13 cellular contexts compared by ENCODE assay signal in genomic region chr2:43459455-43459854, GRCh38.
DNase-seq lines count a peak whose midpoint lies in the region; ATAC-seq, FAIRE-seq and TF ChIP-seq lines count a peak whose summit lies in the region.
"Had no signal": no experiment of that assay in that cellular context is flagged by ENCODE, and none has a peak within 500 bp of the region (broad histone marks: within the 10 kb centered on the region; RNA-seq: fewer than 3 reads in every experiment).

No MANE protein-coding gene starts in this region.

- H3K9me2 ChIP-seq in SK-N-SH, result no peaks in the 10 kb centered on the region

- no peak overlapping the region for H3K4me2 ChIP-seq in SK-N-SH
- no peak overlapping the region for H3K4me2 ChIP-seq in astrocyte (ENCODE audit: low read length)
- peak overlapping the region; percentile 29 for H3K4me2 ChIP-seq in keratinocyte (ENCODE audit: control insufficient read depth, extremely low read depth, insufficient read depth, low read depth, low read length)

- H3K27ac Mint-ChIP-seq in astrocyte (ENCODE audit: unreplicated experiment), result no peak overlapping the region
- H3K27ac Mint-ChIP-seq in nephron progenitor cell, result no peak overlapping the region
- H3K27ac Mint-ChIP-seq: activated CD8-positive, alpha-beta T cell treated with anti-CD3 and anti-CD28 coated beads for 36 hours; activated naive CD8-positive, alpha-beta T cell treated with anti-CD3 and anti-CD28 coated beads for 36 hours; T-helper 1 cell treated with Interleukin-12 subunit alpha and Interleukin-12 subunit beta and Interleukin-4 antibody, amounts not matched to agents 30 μg/mL and 1 μg/mL, for 36 hours had no signal

- intact Hi-C loops in tibial artery (cut with DNase I; ENCODE audit: low total_unique reads), result no loop called here

- FAIRE-seq in astrocyte (lab: Jason Lieb, UNC), result no peak
- peak; percentile 43 for FAIRE-seq in keratinocyte (lab: Jason Lieb, UNC)

- no peaks in the 10 kb centered on the region for H3K79me2 ChIP-seq in SK-N-SH (ENCODE audit: insufficient read depth)
- H3K79me2 ChIP-seq in astrocyte (ENCODE audit: insufficient read depth, low read length), result no peaks in the 10 kb centered on the region
- no peaks in the 10 kb centered on the region for H3K79me2 ChIP-seq in keratinocyte (ENCODE audit: control insufficient read depth, insufficient read depth, low read length)

- H3K36me3 Mint-ChIP-seq in astrocyte (ENCODE audit: low read depth, unreplicated experiment), result no peaks in the 10 kb centered on the region
- no peaks in the 10 kb centered on the region for H3K36me3 Mint-ChIP-seq in nephron progenitor cell (ENCODE audit: low read depth)

- no peak for TF ChIP-seq CTCF in SK-N-SH (IDR thresholded peaks at IDR 0.05)
- no peak for TF ChIP-seq CTCF in astrocyte (IDR thresholded peaks at IDR 0.05; ENCODE audit: insufficient read depth, low read depth, low read length)
- no peak for TF ChIP-seq CTCF in keratinocyte (optimal IDR thresholded peaks at IDR 0.05 in 1 of 3, IDR thresholded peaks at IDR 0.05 in 1 of 3, conservative IDR thresholded peaks at IDR 0.05 in 1 of 3; ENCODE audit: extremely low read depth in 1 of 3, insufficient read depth in 2 of 3, low read length in 3 of 3)
- TF ChIP-seq CTCF in tibial artery (IDR thresholded peaks at IDR 0.05), result no peak
- TF ChIP-seq CTCF in nephron progenitor cell (IDR thresholded peaks at IDR 0.05), result no peak

- dilution Hi-C loops in keratinocyte (cut with MboI; ENCODE audit: extremely low pct_ligation_motif_present, low sequenced_read_pairs), result no loop called here

- H3K27me3 ChIP-seq in SK-N-SH (ENCODE audit: insufficient read depth) (no peaks in the 10 kb centered on the region), astrocyte (ENCODE audit: insufficient read depth, low read length) (no peaks in the 10 kb centered on the region), keratinocyte (ENCODE audit: control insufficient read depth, extremely low read depth, insufficient read depth, low read length) (no peaks in the 10 kb centered on the region), tibial artery (no peaks in the 10 kb centered on the region)

- H3K27me3 Mint-ChIP-seq in astrocyte (ENCODE audit: low read depth, unreplicated experiment) (no peaks in the 10 kb centered on the region), nephron progenitor cell (ENCODE audit: low read depth, poor library complexity) (no peaks in the 10 kb centered on the region)
- H3K27me3 Mint-ChIP-seq: activated CD8-positive, alpha-beta T cell treated with anti-CD3 and anti-CD28 coated beads for 36 hours; activated naive CD8-positive, alpha-beta T cell treated with anti-CD3 and anti-CD28 coated beads for 36 hours had no signal

- no peak overlapping the region for H3K9ac ChIP-seq in SK-N-SH
- no peak overlapping the region for H3K9ac ChIP-seq in astrocyte (ENCODE audit: low read length)
- peak overlapping the region; percentile 18 for H3K9ac ChIP-seq in keratinocyte (ENCODE audit: control insufficient read depth, extremely low read depth, insufficient read depth, low read length)

- POLR2A ChIA-PET in SK-N-SH (lab: Yijun Ruan, JAX), result no interaction called here

- ATAC-seq in SK-N-SH treated with all-trans-retinoic acid at 6 μM for 48 hours, result peak; percentile 27; the same call in 1 of the 3 replicates
- ATAC-seq: activated CD8-positive, alpha-beta T cell treated with anti-CD3 and anti-CD28 coated beads for 36 hours; left colon had no signal

- no peak for TF ChIP-seq EP300 in SK-N-SH (IDR thresholded peaks at IDR 0.05; ENCODE audit: borderline replicate concordance in 1 of 2, low read depth in 1 of 2, low read length in 1 of 2)

- CTCF ChIA-PET in SK-N-SH (lab: Yijun Ruan, JAX), result interaction anchor here (1.8 kb wide), 2 partner anchors 13 to 25 kb away, joined by 4 to 9 read pairs; no protein-coding TSS in a partner anchor

- peaks cover 22% of the 10 kb centered on the region for H3F3A ChIP-seq in SK-N-SH (replicated peaks; ENCODE audit: insufficient read depth)

- H4K20me1 ChIP-seq in SK-N-SH (ENCODE audit: insufficient read depth) (no peaks in the 10 kb centered on the region), astrocyte (ENCODE audit: insufficient read depth, low read length) (no peaks in the 10 kb centered on the region), keratinocyte (ENCODE audit: control insufficient read depth, extremely low read depth, insufficient read depth, low read length) (no peaks in the 10 kb centered on the region)

- H3K9me3 ChIP-seq in SK-N-SH, result no peaks in the 10 kb centered on the region
- H3K9me3 ChIP-seq in astrocyte (ENCODE audit: insufficient read depth, low read depth, low read length), result no peaks in the 10 kb centered on the region
- H3K9me3 ChIP-seq in keratinocyte (ENCODE audit: control insufficient read depth, low read depth, low read length), result no peaks in the 10 kb centered on the region
- no peaks in the 10 kb centered on the region for H3K9me3 ChIP-seq in tibial artery

- no peak overlapping the region for H3K4me3 ChIP-seq in SK-N-SH (ENCODE audit: low read depth in 2 of 2, low read length in 1 of 2)
- H3K4me3 ChIP-seq in astrocyte (ENCODE audit: insufficient read depth, low read depth, low read length), result no peak overlapping the region
- H3K4me3 ChIP-seq in keratinocyte (ENCODE audit: control insufficient read depth in 2 of 3, extremely low read depth in 1 of 3, insufficient read depth in 2 of 3, low read depth in 1 of 3, low read length in 3 of 3), result no peak overlapping the region
- no peak overlapping the region for H3K4me3 ChIP-seq in tibial artery

- no peak for TF ChIP-seq RAD21 in SK-N-SH (IDR thresholded peaks at IDR 0.05; ENCODE audit: low read length)

- H3K9me3 Mint-ChIP-seq in astrocyte (ENCODE audit: unreplicated experiment), result no peaks in the 10 kb centered on the region
- H3K9me3 Mint-ChIP-seq in nephron progenitor cell, result no peaks in the 10 kb centered on the region
- H3K9me3 Mint-ChIP-seq: activated CD8-positive, alpha-beta T cell treated with anti-CD3 and anti-CD28 coated beads for 36 hours; activated naive CD8-positive, alpha-beta T cell treated with anti-CD3 and anti-CD28 coated beads for 36 hours; T-helper 1 cell treated with Interleukin-12 subunit alpha and Interleukin-12 subunit beta and Interleukin-4 antibody, amounts not matched to agents 30 μg/mL and 1 μg/mL, for 36 hours had no signal

- H3K4me1 ChIP-seq in SK-N-SH (ENCODE audit: control insufficient read depth in 1 of 2, insufficient read depth in 2 of 2, low read depth in 1 of 2, low read length in 1 of 2) (peaks cover 7 to 38% of the 10 kb centered on the region in 2 experiments; a peak in 3 of 4 replicates), astrocyte (ENCODE audit: insufficient read depth, low read length) (peaks cover 47% of the 10 kb centered on the region), keratinocyte (ENCODE audit: control insufficient read depth, extremely low read depth, insufficient read depth, low read length) (peaks cover 45% of the 10 kb centered on the region), tibial artery (peaks cover 0 to 92% (median 68%) of the 10 kb centered on the region in 4 donors)

- DNase-seq in SK-N-SH (no peak), astrocyte (ENCODE audit: low read depth) (peak; percentile 44), keratinocyte (ENCODE audit: low read depth, low spot score) (no peak), tibial artery (no peak), NCI-H510A (lab: John Stamatoyannopoulos, UW) (no peak), nephron progenitor cell (no peak), NCI-H1694 (lab: John Stamatoyannopoulos, UW) (no peak)
- DNase-seq: activated CD8-positive, alpha-beta T cell treated with anti-CD3 and anti-CD28 coated beads for 36 hours; activated naive CD8-positive, alpha-beta T cell treated with anti-CD3 and anti-CD28 coated beads for 36 hours; DND-41; left colon had no signal

- peaks cover 28% of the 10 kb centered on the region for H3K4me1 Mint-ChIP-seq in astrocyte (ENCODE audit: low read depth, unreplicated experiment)
- H3K4me1 Mint-ChIP-seq in nephron progenitor cell, result peaks cover 43% of the 10 kb centered on the region

- no peak overlapping the region for H3K4me3 Mint-ChIP-seq in astrocyte (ENCODE audit: unreplicated experiment)
- H3K4me3 Mint-ChIP-seq in nephron progenitor cell, result no peak overlapping the region
- H3K4me3 Mint-ChIP-seq: activated CD8-positive, alpha-beta T cell treated with anti-CD3 and anti-CD28 coated beads for 36 hours; activated naive CD8-positive, alpha-beta T cell treated with anti-CD3 and anti-CD28 coated beads for 36 hours; T-helper 1 cell treated with Interleukin-12 subunit alpha and Interleukin-12 subunit beta and Interleukin-4 antibody, amounts not matched to agents 30 μg/mL and 1 μg/mL, for 36 hours had no signal

- H3K36me3 ChIP-seq in SK-N-SH (replicated peaks in 1 of 2; ENCODE audit: control insufficient read depth in 1 of 2, insufficient read depth in 2 of 2, low read length in 1 of 2) (no peaks in the 10 kb centered on the region), astrocyte (ENCODE audit: insufficient read depth, low read length) (no peaks in the 10 kb centered on the region), keratinocyte (ENCODE audit: control insufficient read depth in 2 of 2, extremely low read depth in 1 of 2, insufficient read depth in 2 of 2, low read length in 2 of 2) (no peaks in the 10 kb centered on the region), tibial artery (no peaks in the 10 kb centered on the region)

- H3K9me1 ChIP-seq in keratinocyte (ENCODE audit: control insufficient read depth, extremely low read depth, insufficient read depth, low read length), result peaks cover 2% of the 10 kb centered on the region

- peak overlapping the region in 1 of 2 experiments; percentile 51; a peak in 1 of 4 replicates for H3K27ac ChIP-seq in SK-N-SH (ENCODE audit: low read depth in 2 of 2, low read length in 1 of 2)
- no peak overlapping the region for H3K27ac ChIP-seq in astrocyte (ENCODE audit: low read depth, low read length)
- H3K27ac ChIP-seq in keratinocyte (ENCODE audit: control insufficient read depth, insufficient read depth, low read length), result peak overlapping the region; percentile 38
- peak overlapping the region; percentile 67 to 75 for H3K27ac ChIP-seq in tibial artery

- H2AFZ ChIP-seq in SK-N-SH (ENCODE audit: low read depth) (no peak overlapping the region), astrocyte (ENCODE audit: low read depth, low read length) (no peak overlapping the region), keratinocyte (ENCODE audit: control insufficient read depth, low read length) (no peak overlapping the region)

TF ChIP-seq in SK-N-SH treated with all-trans-retinoic acid at 6 μM for 48 hours, 23 proteins besides CTCF, POLR2A, EP300 and RAD21 (continues in another document):
- TF ChIP-seq ARNTL (CRISPR knock-in tag; IDR thresholded peaks at IDR 0.05; ENCODE audit: borderline replicate concordance, low read depth) (no peak), TOX (CRISPR knock-in tag; IDR thresholded peaks at IDR 0.05; ENCODE audit: borderline replicate concordance) (no peak), ISL1 (CRISPR knock-in tag; IDR thresholded peaks at IDR 0.05) (no peak), ZFP30 (CRISPR knock-in tag; IDR thresholded peaks at IDR 0.05) (no peak)

TF ChIP-seq in SK-N-SH, 30 proteins besides CTCF, POLR2A, EP300 and RAD21:
- no peak for TF ChIP-seq YY1 (IDR thresholded peaks at IDR 0.05; ENCODE audit: low read depth)
